In the genomic region with DNA sequence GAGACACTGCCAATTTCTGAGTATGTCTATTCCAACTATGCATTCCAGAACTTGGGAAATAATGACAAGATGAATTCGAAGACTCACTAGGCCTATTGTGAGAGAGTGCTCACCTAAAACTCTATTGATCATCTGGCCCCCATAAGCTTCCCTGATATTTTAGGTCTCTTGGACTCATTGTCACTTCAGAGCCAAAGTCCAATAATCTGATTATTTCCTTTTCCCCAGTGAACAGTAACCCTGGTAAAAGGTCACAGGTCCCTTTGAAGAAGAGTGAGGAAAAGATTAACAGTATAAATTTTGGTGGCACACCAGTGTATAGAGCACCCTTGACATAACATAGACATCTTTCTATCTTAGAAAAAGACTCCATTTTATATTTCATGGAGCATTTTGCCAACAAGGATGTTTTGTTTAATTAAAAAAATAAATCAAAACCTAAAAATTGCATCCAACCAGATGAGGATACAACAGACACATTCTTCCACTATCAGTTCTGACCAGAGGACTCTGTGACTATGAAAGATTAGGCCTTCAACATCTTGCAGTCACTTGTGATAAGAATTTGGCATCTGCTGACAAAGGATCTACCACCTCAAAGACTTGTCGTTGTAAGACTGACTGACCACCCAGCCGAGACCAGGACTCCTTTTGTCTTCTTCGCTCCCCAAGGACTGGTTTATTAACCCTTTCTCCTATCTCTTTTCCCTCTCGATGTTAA, we compare ENCODE assay signal across 2 cellular contexts.
TF ChIP-seq lines count a peak whose summit lies in the region.

No MANE protein-coding gene starts in this region.

TF ChIP-seq in HepG2, 621 proteins besides CTCF, POLR2A, EP300 and RAD21 (continues in another document):
- TF ChIP-seq, protein P1, sequence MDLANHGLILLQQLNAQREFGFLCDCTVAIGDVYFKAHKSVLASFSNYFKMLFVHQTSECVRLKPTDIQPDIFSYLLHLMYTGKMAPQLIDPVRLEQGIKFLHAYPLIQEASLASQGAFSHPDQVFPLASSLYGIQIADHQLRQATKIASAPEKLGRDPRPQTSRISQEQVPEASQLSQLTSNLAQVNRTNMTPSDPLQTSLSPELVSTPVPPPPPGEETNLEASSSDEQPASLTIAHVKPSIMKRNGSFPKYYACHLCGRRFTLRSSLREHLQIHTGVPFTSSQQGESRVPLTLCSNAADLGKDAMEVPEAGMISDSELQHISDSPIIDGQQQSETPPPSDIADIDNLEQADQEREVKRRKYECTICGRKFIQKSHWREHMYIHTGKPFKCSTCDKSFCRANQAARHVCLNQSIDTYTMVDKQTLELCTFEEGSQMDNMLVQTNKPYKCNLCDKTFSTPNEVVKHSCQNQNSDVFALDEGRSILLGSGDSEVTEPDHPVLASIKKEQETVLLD (CRISPR knock-in tag; IDR thresholded peaks at IDR 0.05; ENCODE audit: low read depth) = no peak
- TF ChIP-seq, protein P2, sequence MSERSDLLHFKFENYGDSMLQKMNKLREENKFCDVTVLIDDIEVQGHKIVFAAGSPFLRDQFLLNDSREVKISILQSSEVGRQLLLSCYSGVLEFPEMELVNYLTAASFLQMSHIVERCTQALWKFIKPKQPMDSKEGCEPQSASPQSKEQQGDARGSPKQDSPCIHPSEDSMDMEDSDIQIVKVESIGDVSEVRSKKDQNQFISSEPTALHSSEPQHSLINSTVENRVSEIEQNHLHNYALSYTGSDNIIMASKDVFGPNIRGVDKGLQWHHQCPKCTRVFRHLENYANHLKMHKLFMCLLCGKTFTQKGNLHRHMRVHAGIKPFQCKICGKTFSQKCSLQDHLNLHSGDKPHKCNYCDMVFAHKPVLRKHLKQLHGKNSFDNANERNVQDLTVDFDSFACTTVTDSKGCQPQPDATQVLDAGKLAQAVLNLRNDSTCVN (CRISPR knock-in tag; IDR thresholded peaks at IDR 0.05; ENCODE audit: borderline replicate concordance) = no peak
- TF ChIP-seq, protein P3, sequence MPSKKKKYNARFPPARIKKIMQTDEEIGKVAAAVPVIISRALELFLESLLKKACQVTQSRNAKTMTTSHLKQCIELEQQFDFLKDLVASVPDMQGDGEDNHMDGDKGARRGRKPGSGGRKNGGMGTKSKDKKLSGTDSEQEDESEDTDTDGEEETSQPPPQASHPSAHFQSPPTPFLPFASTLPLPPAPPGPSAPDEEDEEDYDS (CRISPR knock-in tag; IDR thresholded peaks at IDR 0.05) = no peak
- TF ChIP-seq, protein P4, sequence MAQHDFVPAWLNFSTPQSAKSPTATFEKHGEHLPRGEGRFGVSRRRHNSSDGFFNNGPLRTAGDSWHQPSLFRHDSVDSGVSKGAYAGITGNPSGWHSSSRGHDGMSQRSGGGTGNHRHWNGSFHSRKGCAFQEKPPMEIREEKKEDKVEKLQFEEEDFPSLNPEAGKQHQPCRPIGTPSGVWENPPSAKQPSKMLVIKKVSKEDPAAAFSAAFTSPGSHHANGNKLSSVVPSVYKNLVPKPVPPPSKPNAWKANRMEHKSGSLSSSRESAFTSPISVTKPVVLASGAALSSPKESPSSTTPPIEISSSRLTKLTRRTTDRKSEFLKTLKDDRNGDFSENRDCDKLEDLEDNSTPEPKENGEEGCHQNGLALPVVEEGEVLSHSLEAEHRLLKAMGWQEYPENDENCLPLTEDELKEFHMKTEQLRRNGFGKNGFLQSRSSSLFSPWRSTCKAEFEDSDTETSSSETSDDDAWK (CRISPR knock-in tag; IDR thresholded peaks at IDR 0.05) = no peak
- TF ChIP-seq ZKSCAN1 (IDR thresholded peaks at IDR 0.05; ENCODE audit: low read length) (no peak), XBP1 (CRISPR knock-in tag; IDR thresholded peaks at IDR 0.05) (no peak), FOXA3 (CRISPR knock-in tag; IDR thresholded peaks at IDR 0.05) (no peak), RXRA (CRISPR knock-in tag; IDR thresholded peaks at IDR 0.05) (no peak), LCORL (IDR thresholded peaks at IDR 0.05) (no peak), LCORL (CRISPR knock-in tag; IDR thresholded peaks at IDR 0.05) (no peak), MTF2 (CRISPR knock-in tag; IDR thresholded peaks at IDR 0.05; ENCODE audit: borderline replicate concordance) (no peak)
- TF ChIP-seq, protein P5, sequence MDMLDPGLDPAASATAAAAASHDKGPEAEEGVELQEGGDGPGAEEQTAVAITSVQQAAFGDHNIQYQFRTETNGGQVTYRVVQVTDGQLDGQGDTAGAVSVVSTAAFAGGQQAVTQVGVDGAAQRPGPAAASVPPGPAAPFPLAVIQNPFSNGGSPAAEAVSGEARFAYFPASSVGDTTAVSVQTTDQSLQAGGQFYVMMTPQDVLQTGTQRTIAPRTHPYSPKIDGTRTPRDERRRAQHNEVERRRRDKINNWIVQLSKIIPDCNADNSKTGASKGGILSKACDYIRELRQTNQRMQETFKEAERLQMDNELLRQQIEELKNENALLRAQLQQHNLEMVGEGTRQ (IDR thresholded peaks at IDR 0.05; ENCODE audit: low read depth, low read length) = no peak
- TF ChIP-seq, protein P5 (CRISPR knock-in tag; IDR thresholded peaks at IDR 0.05; ENCODE audit: borderline replicate concordance) = no peak

TF ChIP-seq in K562, 482 proteins besides CTCF, POLR2A, EP300 and RAD21 (continued from another document and continues in another):
- TF ChIP-seq, protein P6, sequence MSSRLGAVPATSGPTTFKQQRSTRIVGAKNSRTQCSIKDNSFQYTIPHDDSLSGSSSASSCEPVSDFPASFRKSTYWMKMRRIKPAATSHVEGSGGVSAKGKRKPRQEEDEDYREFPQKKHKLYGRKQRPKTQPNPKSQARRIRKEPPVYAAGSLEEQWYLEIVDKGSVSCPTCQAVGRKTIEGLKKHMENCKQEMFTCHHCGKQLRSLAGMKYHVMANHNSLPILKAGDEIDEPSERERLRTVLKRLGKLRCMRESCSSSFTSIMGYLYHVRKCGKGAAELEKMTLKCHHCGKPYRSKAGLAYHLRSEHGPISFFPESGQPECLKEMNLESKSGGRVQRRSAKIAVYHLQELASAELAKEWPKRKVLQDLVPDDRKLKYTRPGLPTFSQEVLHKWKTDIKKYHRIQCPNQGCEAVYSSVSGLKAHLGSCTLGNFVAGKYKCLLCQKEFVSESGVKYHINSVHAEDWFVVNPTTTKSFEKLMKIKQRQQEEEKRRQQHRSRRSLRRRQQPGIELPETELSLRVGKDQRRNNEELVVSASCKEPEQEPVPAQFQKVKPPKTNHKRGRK (tag; IDR thresholded peaks at IDR 0.05) = no peak
- TF ChIP-seq ZNF445 (CRISPR knock-in tag; IDR thresholded peaks at IDR 0.05; ENCODE audit: low read depth) (no peak), TEAD2 (tag; IDR thresholded peaks at IDR 0.05) (no peak), ZBTB7A (IDR thresholded peaks at IDR 0.05; ENCODE audit: borderline replicate concordance, control insufficient read depth, low read depth, low read length) (no peak), CTBP1 (IDR thresholded peaks at IDR 0.05; ENCODE audit: borderline replicate concordance) (no peak; the same call in 1 of the 2 replicates), RCOR1 (IDR thresholded peaks at IDR 0.05; ENCODE audit: borderline replicate concordance in 1 of 2, low read depth in 2 of 2, low read length in 2 of 2) (peak; percentile 73 to 96; a peak in 3 of 4 replicates), TGIF2 (CRISPR knock-in tag; IDR thresholded peaks at IDR 0.05) (no peak), SP1 (CRISPR knock-in tag; IDR thresholded peaks at IDR 0.05) (no peak), NONO (IDR thresholded peaks at IDR 0.05; ENCODE audit: low read depth in 2 of 2, low read length in 1 of 2) (no peak), ZNF143 (CRISPR knock-in tag; IDR thresholded peaks at IDR 0.05) (no peak), CC2D1A (IDR thresholded peaks at IDR 0.05) (peak; percentile 86; the same call in 1 of the 2 replicates), U2AF2 (optimal IDR thresholded peaks at IDR 0.05; ENCODE audit: low read depth, low read length) (no peak), ETV5 (CRISPR knock-in tag; IDR thresholded peaks at IDR 0.05; ENCODE audit: low read depth) (no peak), TBL1XR1 (IDR thresholded peaks at IDR 0.05; ENCODE audit: low read length in 2 of 2) (peak in 1 of 2 experiments; percentile 46; a peak in 1 of 4 replicates), SIN3B (IDR thresholded peaks at IDR 0.05; ENCODE audit: low read depth) (no peak), SNIP1 (IDR thresholded peaks at IDR 0.05; ENCODE audit: low read depth) (no peak), SUPT5H (IDR thresholded peaks at IDR 0.05) (no peak), PTBP1 (IDR thresholded peaks at IDR 0.05; ENCODE audit: low read depth, low read length) (no peak), ZNF431 (CRISPR knock-in tag; IDR thresholded peaks at IDR 0.05) (no peak), NFRKB (IDR thresholded peaks at IDR 0.05; ENCODE audit: low read depth) (no peak), HDAC2 (IDR thresholded peaks at IDR 0.05) (peak; percentile 81), FIP1L1 (IDR thresholded peaks at IDR 0.05; ENCODE audit: low read depth, low read length, poor library complexity, severe bottlenecking) (no peak), TAF7 (tag; IDR thresholded peaks at IDR 0.05) (no peak), PML (IDR thresholded peaks at IDR 0.05; ENCODE audit: low read length) (peak; percentile 96), ILF3 (IDR thresholded peaks at IDR 0.05; ENCODE audit: borderline replicate concordance) (no peak)
- TF ChIP-seq, protein P7, sequence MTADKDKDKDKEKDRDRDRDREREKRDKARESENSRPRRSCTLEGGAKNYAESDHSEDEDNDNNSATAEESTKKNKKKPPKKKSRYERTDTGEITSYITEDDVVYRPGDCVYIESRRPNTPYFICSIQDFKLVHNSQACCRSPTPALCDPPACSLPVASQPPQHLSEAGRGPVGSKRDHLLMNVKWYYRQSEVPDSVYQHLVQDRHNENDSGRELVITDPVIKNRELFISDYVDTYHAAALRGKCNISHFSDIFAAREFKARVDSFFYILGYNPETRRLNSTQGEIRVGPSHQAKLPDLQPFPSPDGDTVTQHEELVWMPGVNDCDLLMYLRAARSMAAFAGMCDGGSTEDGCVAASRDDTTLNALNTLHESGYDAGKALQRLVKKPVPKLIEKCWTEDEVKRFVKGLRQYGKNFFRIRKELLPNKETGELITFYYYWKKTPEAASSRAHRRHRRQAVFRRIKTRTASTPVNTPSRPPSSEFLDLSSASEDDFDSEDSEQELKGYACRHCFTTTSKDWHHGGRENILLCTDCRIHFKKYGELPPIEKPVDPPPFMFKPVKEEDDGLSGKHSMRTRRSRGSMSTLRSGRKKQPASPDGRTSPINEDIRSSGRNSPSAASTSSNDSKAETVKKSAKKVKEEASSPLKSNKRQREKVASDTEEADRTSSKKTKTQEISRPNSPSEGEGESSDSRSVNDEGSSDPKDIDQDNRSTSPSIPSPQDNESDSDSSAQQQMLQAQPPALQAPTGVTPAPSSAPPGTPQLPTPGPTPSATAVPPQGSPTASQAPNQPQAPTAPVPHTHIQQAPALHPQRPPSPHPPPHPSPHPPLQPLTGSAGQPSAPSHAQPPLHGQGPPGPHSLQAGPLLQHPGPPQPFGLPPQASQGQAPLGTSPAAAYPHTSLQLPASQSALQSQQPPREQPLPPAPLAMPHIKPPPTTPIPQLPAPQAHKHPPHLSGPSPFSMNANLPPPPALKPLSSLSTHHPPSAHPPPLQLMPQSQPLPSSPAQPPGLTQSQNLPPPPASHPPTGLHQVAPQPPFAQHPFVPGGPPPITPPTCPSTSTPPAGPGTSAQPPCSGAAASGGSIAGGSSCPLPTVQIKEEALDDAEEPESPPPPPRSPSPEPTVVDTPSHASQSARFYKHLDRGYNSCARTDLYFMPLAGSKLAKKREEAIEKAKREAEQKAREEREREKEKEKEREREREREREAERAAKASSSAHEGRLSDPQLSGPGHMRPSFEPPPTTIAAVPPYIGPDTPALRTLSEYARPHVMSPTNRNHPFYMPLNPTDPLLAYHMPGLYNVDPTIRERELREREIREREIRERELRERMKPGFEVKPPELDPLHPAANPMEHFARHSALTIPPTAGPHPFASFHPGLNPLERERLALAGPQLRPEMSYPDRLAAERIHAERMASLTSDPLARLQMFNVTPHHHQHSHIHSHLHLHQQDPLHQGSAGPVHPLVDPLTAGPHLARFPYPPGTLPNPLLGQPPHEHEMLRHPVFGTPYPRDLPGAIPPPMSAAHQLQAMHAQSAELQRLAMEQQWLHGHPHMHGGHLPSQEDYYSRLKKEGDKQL (CRISPR knock-in tag; IDR thresholded peaks at IDR 0.05; ENCODE audit: borderline replicate concordance) = no peak
- TF ChIP-seq, protein P8, sequence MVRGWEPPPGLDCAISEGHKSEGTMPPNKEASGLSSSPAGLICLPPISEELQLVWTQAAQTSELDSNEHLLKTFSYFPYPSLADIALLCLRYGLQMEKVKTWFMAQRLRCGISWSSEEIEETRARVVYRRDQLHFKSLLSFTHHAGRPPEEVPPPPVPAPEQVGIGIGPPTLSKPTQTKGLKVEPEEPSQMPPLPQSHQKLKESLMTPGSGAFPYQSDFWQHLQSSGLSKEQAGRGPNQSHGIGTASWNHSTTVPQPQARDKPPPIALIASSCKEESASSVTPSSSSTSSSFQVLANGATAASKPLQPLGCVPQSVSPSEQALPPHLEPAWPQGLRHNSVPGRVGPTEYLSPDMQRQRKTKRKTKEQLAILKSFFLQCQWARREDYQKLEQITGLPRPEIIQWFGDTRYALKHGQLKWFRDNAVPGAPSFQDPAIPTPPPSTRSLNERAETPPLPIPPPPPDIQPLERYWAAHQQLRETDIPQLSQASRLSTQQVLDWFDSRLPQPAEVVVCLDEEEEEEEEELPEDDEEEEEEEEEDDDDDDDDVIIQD (CRISPR knock-in tag; IDR thresholded peaks at IDR 0.05) = no peak
- TF ChIP-seq, protein P9, sequence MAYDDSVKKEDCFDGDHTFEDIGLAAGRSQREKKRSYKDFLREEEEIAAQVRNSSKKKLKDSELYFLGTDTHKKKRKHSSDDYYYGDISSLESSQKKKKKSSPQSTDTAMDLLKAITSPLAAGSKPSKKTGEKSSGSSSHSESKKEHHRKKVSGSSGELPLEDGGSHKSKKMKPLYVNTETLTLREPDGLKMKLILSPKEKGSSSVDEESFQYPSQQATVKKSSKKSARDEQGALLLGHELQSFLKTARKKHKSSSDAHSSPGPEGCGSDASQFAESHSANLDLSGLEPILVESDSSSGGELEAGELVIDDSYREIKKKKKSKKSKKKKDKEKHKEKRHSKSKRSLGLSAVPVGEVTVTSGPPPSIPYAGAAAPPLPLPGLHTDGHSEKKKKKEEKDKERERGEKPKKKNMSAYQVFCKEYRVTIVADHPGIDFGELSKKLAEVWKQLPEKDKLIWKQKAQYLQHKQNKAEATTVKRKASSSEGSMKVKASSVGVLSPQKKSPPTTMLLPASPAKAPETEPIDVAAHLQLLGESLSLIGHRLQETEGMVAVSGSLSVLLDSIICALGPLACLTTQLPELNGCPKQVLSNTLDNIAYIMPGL (CRISPR knock-in tag; IDR thresholded peaks at IDR 0.05) = no peak
- TF ChIP-seq, protein P10, sequence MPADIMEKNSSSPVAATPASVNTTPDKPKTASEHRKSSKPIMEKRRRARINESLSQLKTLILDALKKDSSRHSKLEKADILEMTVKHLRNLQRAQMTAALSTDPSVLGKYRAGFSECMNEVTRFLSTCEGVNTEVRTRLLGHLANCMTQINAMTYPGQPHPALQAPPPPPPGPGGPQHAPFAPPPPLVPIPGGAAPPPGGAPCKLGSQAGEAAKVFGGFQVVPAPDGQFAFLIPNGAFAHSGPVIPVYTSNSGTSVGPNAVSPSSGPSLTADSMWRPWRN (IDR thresholded peaks at IDR 0.05; ENCODE audit: low read depth) = 0 out of 2 replicates have a peak, but pooled peaks have one; percentile 34
